8 cellular contexts compared by ENCODE assay signal in genomic region chr13:102846261-102847015, GRCh38. TPM values are rescaled to one million over a fixed set of nuclear protein-coding genes. Genes with fewer than 3 reads are reported as not detected.
DNase-seq lines count a peak whose midpoint lies in the region; ATAC-seq and TF ChIP-seq lines count a peak whose summit lies in the region.

No MANE protein-coding gene starts in this region.

- intact Hi-C loops in heart left ventricle (cut with DNase I) (loop anchor here in 8 of 10 donors (1.0 to 10.0 kb wide), 9 partner anchors 44 to 266 kb away; partner anchors contain the start of gene TPP2 (in 3 of the 8)), prostate gland (cut with DNase I) (loop anchor here (2.0 to 5.0 kb wide), 3 partner anchors 44 to 264 kb away; partner anchors contain the start of gene TEX30)

- peak; percentile 38 for ATAC-seq in GM21390 (IDR thresholded peaks at IDR 0.05; ENCODE audit: unreplicated experiment)
- ATAC-seq in heart left ventricle, result peak in 3 of 4 donors; percentile 5 to 50 (median 34)

- peak overlapping the region; percentile 92 to 99 (median 96) for H3K27ac ChIP-seq in heart left ventricle
- peak overlapping the region; percentile 88 to 95 for H3K27ac ChIP-seq in prostate gland

- peak overlapping the region; percentile 89 for H3K4me3 Mint-ChIP-seq in activated naive CD8-positive, alpha-beta T cell treated with anti-CD3 and anti-CD28 coated beads for 36 hours

- 0 to 1% (median 1%) methylated on average over 30 to 31 of the region's 31 CpGs for WGBS in heart left ventricle, 4 donors
- WGBS in prostate gland, result 1% methylated on average over 31 of the region's 31 CpGs

- H3K4me3 ChIP-seq in heart left ventricle (peak overlapping the region; percentile 67 to 96 (median 92)), prostate gland (peak overlapping the region; percentile 72 to 74)

- no peak for TF ChIP-seq POLR2A in heart left ventricle (IDR thresholded peaks at IDR 0.05)
- TF ChIP-seq POLR2A in prostate gland (IDR thresholded peaks at IDR 0.05), result no peak

- H3K4me1 ChIP-seq in heart left ventricle, result peaks cover 0 to 31% (median 19%) of the 10 kb centered on the region in 12 donors
- peaks cover 2% of the 10 kb centered on the region for H3K4me1 ChIP-seq in prostate gland (replicated peaks)

- peaks cover 0 to 26% (median 6%) of the 10 kb centered on the region in 9 donors for H3K36me3 ChIP-seq in heart left ventricle
- H3K36me3 ChIP-seq in prostate gland, result no peaks in the 10 kb centered on the region

- DNase-seq in DMS153 treated with DMSO at 0.1 percent for 48 hours (lab: John Stamatoyannopoulos, UW; ENCODE audit: unreplicated experiment), result peak; percentile 15
- peak; percentile 22 for DNase-seq in HPDE6-E6E7 (ENCODE audit: extremely low spot score)
- DNase-seq in SHP77 (lab: John Stamatoyannopoulos, UW), result peak; percentile 22 to 43
- DNase-seq in activated naive CD8-positive, alpha-beta T cell treated with anti-CD3 and anti-CD28 coated beads for 36 hours, result peak; percentile 42
- peak in 4 of 5 donors; percentile 22 to 37 (median 28) for DNase-seq in heart left ventricle
- DNase-seq in prostate gland (ENCODE audit: low spot score), result peak; percentile 26
- no peak for DNase-seq in 8988T

- H3K9me3 Mint-ChIP-seq in activated naive CD8-positive, alpha-beta T cell treated with anti-CD3 and anti-CD28 coated beads for 36 hours, result no peaks in the 10 kb centered on the region

- peaks cover 13% of the 10 kb centered on the region for H3K36me3 Mint-ChIP-seq in activated naive CD8-positive, alpha-beta T cell treated with anti-CD3 and anti-CD28 coated beads for 36 hours

- TF ChIP-seq CTCF in heart left ventricle (IDR thresholded peaks at IDR 0.05), result no peak
- no peak for TF ChIP-seq CTCF in prostate gland (IDR thresholded peaks at IDR 0.05)

- H3K9me3 ChIP-seq in heart left ventricle (no peaks in the 10 kb centered on the region), prostate gland (no peaks in the 10 kb centered on the region)

- H3K27me3 ChIP-seq in heart left ventricle (no peaks in the 10 kb centered on the region), prostate gland (replicated peaks; ENCODE audit: insufficient read depth) (no peaks in the 10 kb centered on the region)

- H3K4me1 Mint-ChIP-seq in activated naive CD8-positive, alpha-beta T cell treated with anti-CD3 and anti-CD28 coated beads for 36 hours, result peaks cover 26% of the 10 kb centered on the region

- no peaks in the 10 kb centered on the region for H3K27me3 Mint-ChIP-seq in activated naive CD8-positive, alpha-beta T cell treated with anti-CD3 and anti-CD28 coated beads for 36 hours

- peak overlapping the region; percentile 94 for H3K27ac Mint-ChIP-seq in activated naive CD8-positive, alpha-beta T cell treated with anti-CD3 and anti-CD28 coated beads for 36 hours

RNA-seq across cellular contexts. Expression of gene ERCC5, which starts 0.6 kb away (rescaled TPM):
- 10 to 100 TPM; 67.4 to 67.5 TPM for total RNA-seq in activated naive CD8-positive, alpha-beta T cell treated with anti-CD3 and anti-CD28 coated beads for 36 hours
- 10 to 100 TPM; 27.4 to 61.7 (median 31.4) TPM for total RNA-seq in heart left ventricle
- polyA plus RNA-seq in heart left ventricle, result 10 to 100 TPM; 22.4 to 34.0 TPM
- 10 to 100 TPM; 60.9 to 72.7 TPM for total RNA-seq in prostate gland

RNA-seq across cellular contexts. Expression of gene BIVM, which starts 47.5 kb away (rescaled TPM):
- 10 to 100 TPM; 12.9 to 13.5 TPM for total RNA-seq in activated naive CD8-positive, alpha-beta T cell treated with anti-CD3 and anti-CD28 coated beads for 36 hours
- total RNA-seq in heart left ventricle, result 10 to 100 TPM; 20.3 to 35.7 (median 24.7) TPM
- polyA plus RNA-seq in heart left ventricle, result 10 to 100 TPM; 10.3 to 19.0 TPM
- 10 to 100 TPM; 16.2 to 22.0 TPM for total RNA-seq in prostate gland

RNA-seq across cellular contexts. Expression of gene POGLUT2, which starts 47.7 kb away (rescaled TPM):
- total RNA-seq in activated naive CD8-positive, alpha-beta T cell treated with anti-CD3 and anti-CD28 coated beads for 36 hours, result 1 to 10 TPM; 7.2 to 8.1 TPM
- total RNA-seq in heart left ventricle (1 to 10 TPM; 2.1 to 4.7 (median 2.6) TPM), prostate gland (1 to 10 TPM; 3.9 to 4.0 TPM)
- 1 to 10 TPM; 1.4 to 6.7 TPM for polyA plus RNA-seq in heart left ventricle
